1 cellular context compared by ENCODE assay signal in genomic region chr7:102424787-102425218, GRCh38.
TF ChIP-seq lines count a peak whose summit lies in the region.

No MANE protein-coding gene starts in this region.

TF ChIP-seq in HepG2, 621 proteins besides CTCF, POLR2A, EP300 and RAD21:
- TF ChIP-seq ZNF468 (CRISPR knock-in tag; IDR thresholded peaks at IDR 0.05) (no peak), ZKSCAN1 (IDR thresholded peaks at IDR 0.05; ENCODE audit: low read length) (no peak), ZBTB44 (CRISPR knock-in tag; IDR thresholded peaks at IDR 0.05) (no peak), RBM22 (optimal IDR thresholded peaks at IDR 0.05; ENCODE audit: low read length) (peak; percentile 37)
